In genomic region chr1:28517649-28517999, GRCh38 we compare ENCODE assay signal across 8 cellular contexts. TPM values are rescaled to one million over a fixed set of nuclear protein-coding genes. Genes with fewer than 3 reads are reported as not detected.
DNase-seq lines count a peak whose midpoint lies in the region; ATAC-seq and TF ChIP-seq lines count a peak whose summit lies in the region.

No MANE protein-coding gene starts in this region.

- H3K4me3 Mint-ChIP-seq in activated T-cell treated with anti-CD3 and anti-CD28 coated beads, Interleukin-2, amount 50 U/mL, for 72 hours, result peak overlapping the region; percentile 90
- peak overlapping the region; percentile 81 to 87 (median 86) for H3K4me3 Mint-ChIP-seq in brain

- no peak for TF ChIP-seq CTCF in brain (conservative IDR thresholded peaks at IDR 0.05)

- ATAC-seq in activated T-cell treated with anti-CD3 and anti-CD28 coated beads, Interleukin-2, amount 50 U/mL, for 72 hours (replicated peaks in 1 of 2), result peak; percentile 5 to 18
- no peak for ATAC-seq in GM21390 (IDR thresholded peaks at IDR 0.05; ENCODE audit: unreplicated experiment)

- H3K9me3 ChIP-seq in mesodermal cell (ENCODE audit: control insufficient read depth, low read length), result no peaks in the 10 kb centered on the region

- H3K36me3 ChIP-seq in mesodermal cell (ENCODE audit: control insufficient read depth, insufficient read depth, low read length), result peaks cover 25% of the 10 kb centered on the region

- peaks cover 0 to 13% of the 10 kb centered on the region in 2 donors for H3K36me3 Mint-ChIP-seq in activated T-cell treated with anti-CD3 and anti-CD28 coated beads, Interleukin-2, amount 50 U/mL, for 72 hours (ENCODE audit: insufficient read depth in 2 of 2)
- H3K36me3 Mint-ChIP-seq in brain, result peaks cover 22% of the 10 kb centered on the region

- H3K4me3 ChIP-seq in mesodermal cell (ENCODE audit: extremely low read depth, insufficient read depth, low read length, poor library complexity, severe bottlenecking), result peak overlapping the region; percentile 63

- H3K27ac ChIP-seq in mesodermal cell (ENCODE audit: low read depth, low read length, severe bottlenecking), result peak overlapping the region; percentile 93

- no peak for DNase-seq in activated T-cell treated with anti-CD3 and anti-CD28 coated beads, Interleukin-2, amount 50 U/mL, for 72 hours
- DNase-seq in activated T-cell treated with anti-CD3 and anti-CD28 coated beads, Interleukin-2, amount 50 U/mL, for 1 hour, result no peak
- DNase-seq in Kasumi-1 (lab: John Stamatoyannopoulos, UW) (peak; percentile 64 to 77), iPS-NIHi11 (ENCODE audit: low spot score) (no peak), inferior parietal cortex (ENCODE audit: extremely low spot score) (no peak)

- WGBS in mesodermal cell (ENCODE audit: insufficient coverage in 2 of 2), 2 experiments, result 48 to 55% methylated on average over 3 to 4 of the region's 7 CpGs

- H3K27ac Mint-ChIP-seq in activated T-cell treated with anti-CD3 and anti-CD28 coated beads, Interleukin-2, amount 50 U/mL, for 72 hours, result peak overlapping the region; percentile 14
- H3K27ac Mint-ChIP-seq in brain, result peak overlapping the region; percentile 50 to 90 (median 77)

- H3K4me1 Mint-ChIP-seq in activated T-cell treated with anti-CD3 and anti-CD28 coated beads, Interleukin-2, amount 50 U/mL, for 72 hours (ENCODE audit: low read depth), result peaks cover 72% of the 10 kb centered on the region
- H3K4me1 Mint-ChIP-seq in brain, result peaks cover 27% of the 10 kb centered on the region

- no peaks in the 10 kb centered on the region for H3K9me3 Mint-ChIP-seq in activated T-cell treated with anti-CD3 and anti-CD28 coated beads, Interleukin-2, amount 50 U/mL, for 72 hours
- H3K9me3 Mint-ChIP-seq in brain, result no peaks in the 10 kb centered on the region

- H3K4me1 ChIP-seq in mesodermal cell (ENCODE audit: control insufficient read depth, insufficient read depth, low read length, poor library complexity, severe bottlenecking), result peaks cover 15% of the 10 kb centered on the region

- no peaks in the 10 kb centered on the region for H3K27me3 Mint-ChIP-seq in activated T-cell treated with anti-CD3 and anti-CD28 coated beads, Interleukin-2, amount 50 U/mL, for 72 hours (ENCODE audit: low read depth)
- H3K27me3 Mint-ChIP-seq in brain, result peaks cover 3% of the 10 kb centered on the region

RNA-seq across cellular contexts. Expression of gene RCC1, which starts 11.8 kb away (rescaled TPM):
- total RNA-seq in activated T-cell treated with anti-CD3 and anti-CD28 coated beads, Interleukin-2, amount 50 U/mL, for 72 hours, result 10 to 100 TPM; 45.3 to 48.3 TPM
- polyA plus RNA-seq in brain (ENCODE audit: insufficient read depth, low read depth, low replicate concordance), result 51.1 TPM
- polyA plus RNA-seq in mesodermal cell (2013, experiment 1 of 2), result 42.7 TPM
- 44.9 TPM for polyA plus RNA-seq in mesodermal cell (2013, experiment 2 of 2)

RNA-seq across cellular contexts. Expression of gene TRNAU1AP, which starts 35.3 kb away (rescaled TPM):
- 10 to 100 TPM; 38.8 to 49.7 TPM for total RNA-seq in activated T-cell treated with anti-CD3 and anti-CD28 coated beads, Interleukin-2, amount 50 U/mL, for 72 hours
- polyA plus RNA-seq in brain (ENCODE audit: insufficient read depth, low read depth, low replicate concordance), result 39.2 TPM
- polyA plus RNA-seq in mesodermal cell (2013, experiment 1 of 2), result 33.7 TPM
- 37.4 TPM for polyA plus RNA-seq in mesodermal cell (2013, experiment 2 of 2)

Comparison
In these comparisons a context has a peak if more than half of its experiments do, and no peak if none do; other contexts are left out.
1. DNase-seq: peak in Kasumi-1 (2 of 2); none in activated T-cell treated with anti-CD3 and anti-CD28 coated beads, Interleukin-2, amount 50 U/mL, for 72 hours (0 of 2), activated T-cell treated with anti-CD3 and anti-CD28 coated beads, Interleukin-2, amount 50 U/mL, for 1 hour (single experiment), iPS-NIHi11 (single experiment) and inferior parietal cortex (single experiment).